17 cellular contexts compared by ENCODE assay signal in the genomic region with DNA sequence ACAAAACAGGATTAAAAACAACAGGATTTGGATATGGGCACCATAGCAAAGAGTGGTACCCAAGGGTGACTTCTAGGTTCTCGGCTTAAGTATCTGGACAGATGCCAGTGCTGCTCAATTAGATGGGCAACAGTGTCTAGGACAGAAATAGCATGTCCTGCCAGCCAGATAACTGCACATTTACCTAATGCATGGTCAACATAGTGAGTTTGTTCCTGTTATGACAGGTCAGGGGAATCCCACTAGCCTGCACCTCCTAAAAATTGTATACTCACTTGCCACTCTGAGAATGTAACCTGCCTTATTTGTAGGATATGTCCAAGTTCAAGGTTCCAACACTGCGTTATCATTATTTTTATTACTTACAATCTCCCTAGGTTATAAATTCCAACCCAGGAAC.
DNase-seq lines count a peak whose midpoint lies in the region; ATAC-seq, FAIRE-seq and TF ChIP-seq lines count a peak whose summit lies in the region.
"Had no signal": no experiment of that assay in that cellular context is flagged by ENCODE, and none has a peak within 500 bp of the region (broad histone marks: within the 10 kb centered on the region; RNA-seq: fewer than 3 reads in every experiment).

No MANE protein-coding gene starts in this region.

- ATAC-seq in GM18868 (IDR thresholded peaks at IDR 0.05; ENCODE audit: unreplicated experiment) (peak; percentile 99), GM21717 (IDR thresholded peaks at IDR 0.05; ENCODE audit: unreplicated experiment) (peak; percentile 89), HG03139 (IDR thresholded peaks at IDR 0.05; ENCODE audit: unreplicated experiment) (peak; percentile 62), Right ventricle myocardium superior (ENCODE audit: poor library complexity) (no peak), WTC11 (no peak)
- ATAC-seq: pancreas; Right ventricle myocardium inferior; stimulated activated naive CD8-positive, alpha-beta T cell treated with anti-CD3 and anti-CD28 coated beads, Interleukin-15, amount 100 ng/mL, for 72 hours had no signal

- H3K36me3 Mint-ChIP-seq in WTC11: no peaks in the 10 kb centered on the region

- peaks cover 28% of the 10 kb centered on the region for H3K4me1 Mint-ChIP-seq in WTC11
- H3K4me1 Mint-ChIP-seq: stimulated activated naive CD8-positive, alpha-beta T cell treated with anti-CD3 and anti-CD28 coated beads, Interleukin-15, amount 100 ng/mL, for 72 hours had no signal

- no peak overlapping the region for H3K4me3 Mint-ChIP-seq in WTC11
- H3K4me3 Mint-ChIP-seq: stimulated activated naive CD8-positive, alpha-beta T cell treated with anti-CD3 and anti-CD28 coated beads, Interleukin-15, amount 100 ng/mL, for 72 hours had no signal

- no peaks in the 10 kb centered on the region for H3K27me3 Mint-ChIP-seq in WTC11 (ENCODE audit: low read depth)

- H3K9me3 Mint-ChIP-seq in WTC11: no peaks in the 10 kb centered on the region
- H3K9me3 Mint-ChIP-seq: stimulated activated naive CD8-positive, alpha-beta T cell treated with anti-CD3 and anti-CD28 coated beads, Interleukin-15, amount 100 ng/mL, for 72 hours had no signal

- no peak for DNase-seq in D721Med (ENCODE audit: insufficient read length, low spot score)
- DNase-seq in NCI-H1436 treated with DMSO at 0.1 percent for 48 hours (lab: John Stamatoyannopoulos, UW): no peak
- DNase-seq in Right ventricle myocardium superior: no peak
- no peak for DNase-seq in cardiac septum (ENCODE audit: low spot score)
- DNase-seq in WTC11 (ENCODE audit: low spot score): no peak
- DNase-seq: activated T-cell treated with anti-CD3 and anti-CD28 coated beads, Interleukin-2, amount 50 U/mL, for 48 hours; HCEC 1CT; KG1; mesendoderm; pancreas; stimulated activated naive CD8-positive, alpha-beta T cell treated with anti-CD3 and anti-CD28 coated beads, Interleukin-15, amount 100 ng/mL, for 72 hours; WERI-Rb-1 had no signal

- POLR2A ChIA-PET in WTC11 (lab: Charles Lee): no interaction called here

- CTCF ChIA-PET in WTC11 (lab: Charles Lee): no interaction called here

- intact Hi-C loops in Right ventricle myocardium superior (cut with DNase I) (no loop called here), cardiac septum (cut with DNase I) (no loop called here)

- H3K27ac Mint-ChIP-seq in WTC11: no peak overlapping the region
- H3K27ac Mint-ChIP-seq: stimulated activated naive CD8-positive, alpha-beta T cell treated with anti-CD3 and anti-CD28 coated beads, Interleukin-15, amount 100 ng/mL, for 72 hours had no signal

- peak; percentile 11 for FAIRE-seq in D721Med (lab: Jason Lieb, UNC)
- FAIRE-seq: G401.6, pancreas had no signal

- no peak for TF ChIP-seq CTCF in D721Med (IDR thresholded peaks at IDR 0.05; ENCODE audit: insufficient read depth, missing control alignments)
- no peak for TF ChIP-seq CTCF in WTC11 (IDR thresholded peaks at IDR 0.05)

TF ChIP-seq in WTC11, 78 proteins besides CTCF, POLR2A, EP300 and RAD21:
- TF ChIP-seq, protein P1, sequence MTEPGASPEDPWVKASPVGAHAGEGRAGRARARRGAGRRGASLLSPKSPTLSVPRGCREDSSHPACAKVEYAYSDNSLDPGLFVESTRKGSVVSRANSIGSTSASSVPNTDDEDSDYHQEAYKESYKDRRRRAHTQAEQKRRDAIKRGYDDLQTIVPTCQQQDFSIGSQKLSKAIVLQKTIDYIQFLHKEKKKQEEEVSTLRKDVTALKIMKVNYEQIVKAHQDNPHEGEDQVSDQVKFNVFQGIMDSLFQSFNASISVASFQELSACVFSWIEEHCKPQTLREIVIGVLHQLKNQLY (CRISPR knock-in tag; IDR thresholded peaks at IDR 0.05): no peak
- TF ChIP-seq ZMAT4 (CRISPR knock-in tag; IDR thresholded peaks at IDR 0.05) (no peak), MAX (CRISPR knock-in tag; IDR thresholded peaks at IDR 0.05) (no peak), SP1 (CRISPR knock-in tag; conservative IDR thresholded peaks at IDR 0.05) (no peak), NFYB (CRISPR knock-in tag; conservative IDR thresholded peaks at IDR 0.05; ENCODE audit: low read depth) (no peak), TCF7 (CRISPR knock-in tag; IDR thresholded peaks at IDR 0.05; ENCODE audit: low read depth) (no peak), IRF1 (CRISPR knock-in tag; IDR thresholded peaks at IDR 0.05) (no peak), ATF6 (CRISPR knock-in tag; IDR thresholded peaks at IDR 0.05) (no peak), FOXK1 (CRISPR knock-in tag; IDR thresholded peaks at IDR 0.05) (no peak)

Comparison
In these comparisons a context has a peak if more than half of its experiments do, and no peak if none do; other contexts are left out.
1. ATAC-seq: peak in GM18868 (single experiment), GM21717 (single experiment) and HG03139 (single experiment); none in Right ventricle myocardium superior (single experiment) and WTC11 (single experiment).